In genomic region chr1:168235548-168235885, GRCh38 we compare ENCODE assay signal across 8 cellular contexts. TPM values are rescaled to one million over a fixed set of nuclear protein-coding genes. Genes with fewer than 3 reads are reported as not detected.
A peak's percentile ranks its signal among the peaks of the same experiment; 100 is the strongest.
DNase-seq lines count a peak whose midpoint lies in the region; ATAC-seq, FAIRE-seq and TF ChIP-seq lines count a peak whose summit lies in the region.

No MANE protein-coding gene starts in this region.

- ATAC-seq in GM18502 (IDR thresholded peaks at IDR 0.05; ENCODE audit: poor library complexity, unreplicated experiment): peak; percentile 11
- peak; percentile 15 for ATAC-seq in HG02642 (IDR thresholded peaks at IDR 0.05; ENCODE audit: poor library complexity, unreplicated experiment)
- ATAC-seq in GM21360 (IDR thresholded peaks at IDR 0.05; ENCODE audit: unreplicated experiment): no peak

- no peaks in the 10 kb centered on the region for H3K9me3 Mint-ChIP-seq in osteocyte (ENCODE audit: unreplicated experiment)

- DNase-seq in ascending aorta (ENCODE audit: low spot score in 2 of 2): no peak
- no peak for DNase-seq in osteocyte (ENCODE audit: extremely low spot score, unreplicated experiment)
- no peak for DNase-seq in activated gamma-delta T cell treated with Interleukin-2 at 50 U/mL for 16 hours
- DNase-seq in frontal cortex (ENCODE audit: low spot score in 2 of 2): no peak
- DNase-seq in activated naive CD4-positive, alpha-beta T cell treated with anti-CD3 and anti-CD28 coated beads, Interleukin-2, amount 50 U/mL, for 16 hours: no peak

- intact Hi-C loops in ascending aorta (cut with DNase I): loop anchor here (5.0 kb wide), 1 partner anchor 87 kb away; no protein-coding TSS in a partner anchor

- peaks cover 60 to 80% of the 10 kb centered on the region in 2 donors for H3K36me3 ChIP-seq in ascending aorta

- peaks cover 5 to 19% of the 10 kb centered on the region in 2 donors for H3K4me1 ChIP-seq in ascending aorta

- peaks cover 29% of the 10 kb centered on the region for H3K4me1 Mint-ChIP-seq in osteocyte (ENCODE audit: unreplicated experiment)

- FAIRE-seq in frontal cortex (lab: Jason Lieb, UNC): no peak

- no peaks in the 10 kb centered on the region for H3K27me3 ChIP-seq in ascending aorta

- H3K4me3 ChIP-seq in ascending aorta: no peak overlapping the region

- H3K27ac ChIP-seq in ascending aorta: peak overlapping the region; percentile 64 to 70

- peak overlapping the region; percentile 45 for H3K27ac Mint-ChIP-seq in osteocyte (ENCODE audit: unreplicated experiment)

- no peak overlapping the region for H3K4me3 Mint-ChIP-seq in osteocyte (ENCODE audit: unreplicated experiment)

- H3K9me3 ChIP-seq in ascending aorta: no peaks in the 10 kb centered on the region

- H3K36me3 Mint-ChIP-seq in osteocyte (ENCODE audit: unreplicated experiment): peaks cover 79% of the 10 kb centered on the region

- no peaks in the 10 kb centered on the region for H3K27me3 Mint-ChIP-seq in osteocyte (ENCODE audit: unreplicated experiment)

- no peak for TF ChIP-seq CTCF in ascending aorta (IDR thresholded peaks at IDR 0.05)
- no peak for TF ChIP-seq CTCF in osteocyte (IDR thresholded peaks at IDR 0.05)

RNA-seq across cellular contexts. Expression of gene SFT2D2, which starts 9.7 kb away (rescaled TPM):
- 40.1 TPM for total RNA-seq in ascending aorta
- 93.0 and 99.6 TPM in 2 replicates for total RNA-seq in osteocyte
- 26.5 TPM for total RNA-seq in frontal cortex

RNA-seq across cellular contexts. Expression of gene TBX19, which starts 45.2 kb away (rescaled TPM):
- total RNA-seq in ascending aorta (0.64 TPM), osteocyte (2.5 and 3.5 TPM in 2 replicates), frontal cortex (0.41 TPM)

RNA-seq across cellular contexts. Expression of gene TIPRL, which starts 56.8 kb away (rescaled TPM):
- 2.7 TPM for total RNA-seq in ascending aorta
- 41.6 and 41.8 TPM in 2 replicates for total RNA-seq in osteocyte
- total RNA-seq in frontal cortex: 125 TPM

Comparison
In these comparisons a context has a peak if more than half of its experiments do, and no peak if none do; other contexts are left out.
1. RNA of gene TIPRL, which starts 56.8 kb away (total RNA-seq): 125 TPM in frontal cortex (single experiment) and 41.6 to 41.8 TPM in osteocyte; 2.7 TPM in ascending aorta (single experiment); every median in the first group is over 10 times any median in the second.